Comparison of ENCODE assay signal across 2 cellular contexts in the genomic region with DNA sequence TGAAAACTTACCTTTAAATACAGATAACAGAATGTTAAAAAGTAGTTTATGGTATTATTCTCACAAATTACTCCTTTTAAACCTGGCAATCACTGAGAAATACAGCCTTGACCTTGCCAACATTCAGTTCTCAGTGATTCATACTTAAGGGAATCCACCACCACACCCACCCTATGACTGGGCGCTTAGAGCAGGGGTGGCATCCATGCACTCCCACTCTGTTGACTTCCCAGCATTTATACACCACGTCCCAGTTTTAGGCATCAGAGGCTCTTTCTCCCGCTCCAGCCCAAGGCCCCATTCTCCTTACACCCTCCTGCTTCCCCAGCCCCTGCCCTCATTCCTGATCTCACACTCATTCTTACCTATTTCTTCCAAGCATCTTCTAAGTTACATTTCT.
TF ChIP-seq lines count a peak whose summit lies in the region.

No MANE protein-coding gene starts in this region.

TF ChIP-seq in GM12878, 131 proteins besides CTCF, POLR2A, EP300 and RAD21:
- TF ChIP-seq ESRRA (IDR thresholded peaks at IDR 0.05; ENCODE audit: low read length): no peak
- TF ChIP-seq ZBTB40 (IDR thresholded peaks at IDR 0.05; ENCODE audit: borderline replicate concordance): no peak
- no peak for TF ChIP-seq MYB (IDR thresholded peaks at IDR 0.05; ENCODE audit: borderline replicate concordance, low read depth, low read length)
- no peak for TF ChIP-seq GABPA (IDR thresholded peaks at IDR 0.05; ENCODE audit: low read depth)
- TF ChIP-seq TCF12 (IDR thresholded peaks at IDR 0.05; ENCODE audit: low read depth, low read length): no peak
- TF ChIP-seq SKIL (IDR thresholded peaks at IDR 0.05; ENCODE audit: low read depth, poor library complexity, severe bottlenecking): no peak
- TF ChIP-seq ZNF592 (IDR thresholded peaks at IDR 0.05): no peak
- no peak for TF ChIP-seq POU2F2 (IDR thresholded peaks at IDR 0.05; ENCODE audit: borderline replicate concordance, low read depth, low read length)
- TF ChIP-seq SP1 (IDR thresholded peaks at IDR 0.05; ENCODE audit: low read depth, low read length): no peak
- TF ChIP-seq KAT2A (conservative IDR thresholded peaks at IDR 0.05; ENCODE audit: control insufficient read depth, low read depth, low read length): no peak
- TF ChIP-seq STAT3 (IDR thresholded peaks at IDR 0.05; ENCODE audit: low read depth, low read length): no peak

TF ChIP-seq in HepG2, 621 proteins besides CTCF, POLR2A, EP300 and RAD21:
- TF ChIP-seq FOXP4 (CRISPR knock-in tag; IDR thresholded peaks at IDR 0.05) (no peak), PRDM15 (CRISPR knock-in tag; IDR thresholded peaks at IDR 0.05) (no peak), TEAD3 (CRISPR knock-in tag; optimal IDR thresholded peaks at IDR 0.05; ENCODE audit: borderline replicate concordance) (peak; percentile 25), FOSL2 (CRISPR knock-in tag; IDR thresholded peaks at IDR 0.05) (peak; percentile 78), ZBTB33 (CRISPR knock-in tag; IDR thresholded peaks at IDR 0.05) (0 out of 2 replicates have a peak, but pooled peaks have one; percentile 21)
